In the genomic region with DNA sequence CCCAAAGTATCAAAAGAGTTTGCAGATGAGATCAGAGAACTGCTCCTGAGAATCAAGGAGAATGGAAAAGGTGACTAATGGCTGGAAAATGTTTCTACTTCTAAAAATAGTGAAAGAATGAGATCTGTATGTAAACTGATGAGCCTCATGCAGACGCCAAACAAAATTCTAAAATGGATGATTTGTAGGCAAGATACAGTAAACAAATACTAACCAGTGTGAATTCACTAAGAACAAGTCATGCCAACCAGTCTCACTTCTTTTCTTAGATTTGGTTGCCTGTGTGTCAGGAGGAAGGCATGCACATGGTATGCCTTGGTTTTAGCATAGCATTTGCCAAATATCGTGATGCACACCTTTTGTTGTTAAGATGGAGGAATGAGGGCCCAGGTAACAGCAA, we compare ENCODE assay signal across 13 cellular contexts.
DNase-seq lines count a peak whose midpoint lies in the region; ATAC-seq, FAIRE-seq and TF ChIP-seq lines count a peak whose summit lies in the region.
"Had no signal": no experiment of that assay in that cellular context is flagged by ENCODE, and none has a peak within 500 bp of the region (broad histone marks: within the 10 kb centered on the region; RNA-seq: fewer than 3 reads in every experiment).

No MANE protein-coding gene starts in this region.

- peaks cover 4% of the 10 kb centered on the region; the same call in 1 of the 3 replicates for H3K4me1 Mint-ChIP-seq in GM23338

- H3K4me3 ChIP-seq in PC-9 (no peak overlapping the region), GM23338 (no peak overlapping the region)

- H3K27me3 Mint-ChIP-seq in GM23338 (ENCODE audit: insufficient read depth, low read depth, poor library complexity): no peaks in the 10 kb centered on the region

- H3K36me3 Mint-ChIP-seq in GM23338 (ENCODE audit: low read depth): no peaks in the 10 kb centered on the region

- TF ChIP-seq CTCF in PC-9 (conservative IDR thresholded peaks at IDR 0.05) (no peak), D721Med (IDR thresholded peaks at IDR 0.05; ENCODE audit: insufficient read depth, missing control alignments) (no peak), GM23338 (conservative IDR thresholded peaks at IDR 0.05; ENCODE audit: low read depth in 2 of 2) (no peak)

- H3K27ac Mint-ChIP-seq in GM23338: no peak overlapping the region

- DNase-seq in EH (ENCODE audit: low read depth): peak; percentile 94
- peak; percentile 64 to 88 for DNase-seq in PC-9
- peak; percentile 82 for DNase-seq in dedifferentiated amniotic fluid mesenchymal stem cell (ENCODE audit: extremely low spot score)
- peak; percentile 91 for DNase-seq in non-pigmented ciliary epithelial cell (ENCODE audit: low read depth)
- DNase-seq in D721Med (ENCODE audit: insufficient read length, low spot score): no peak
- DNase-seq in GM23338 (ENCODE audit: low spot score): no peak
- no peak for DNase-seq in T-helper 1 cell
- DNase-seq: activated effector memory CD4-positive, alpha-beta T cell treated with anti-CD3 and anti-CD28 coated beads, Interleukin-2, amount 50 U/mL, for 16 hours; kidney; NCI-H1694; nucleus accumbens had no signal

- H3K9me2 ChIP-seq in PC-9 (ENCODE audit: insufficient read depth) (no peaks in the 10 kb centered on the region), GM23338 (ENCODE audit: insufficient read depth) (no peaks in the 10 kb centered on the region)

- H3K27ac ChIP-seq in PC-9 (peak overlapping the region; percentile 67), GM23338 (ENCODE audit: low read depth) (no peak overlapping the region)
- H3K27ac ChIP-seq: HL-60 had no signal

- H4K20me1 ChIP-seq in PC-9 (ENCODE audit: insufficient read depth): no peaks in the 10 kb centered on the region
- H4K20me1 ChIP-seq in GM23338 (replicated peaks; ENCODE audit: insufficient read depth): no peaks in the 10 kb centered on the region

- no peak overlapping the region for H3K4me3 Mint-ChIP-seq in GM23338

- CTCF ChIA-PET in PC-9 (lab: Charles Lee): no interaction called here

- peaks cover 52% of the 10 kb centered on the region for H3K4me1 ChIP-seq in PC-9 (replicated peaks; ENCODE audit: insufficient read depth)
- no peaks in the 10 kb centered on the region for H3K4me1 ChIP-seq in GM23338 (ENCODE audit: insufficient read depth)

- peaks cover 23% of the 10 kb centered on the region; the same call in 1 of the 2 replicates for H3F3A ChIP-seq in PC-9 (ENCODE audit: insufficient read depth, low read depth)
- no peaks in the 10 kb centered on the region for H3F3A ChIP-seq in GM23338 (replicated peaks; ENCODE audit: low read depth)

- FAIRE-seq in D721Med (lab: Jason Lieb, UNC): no peak
- FAIRE-seq: kidney had no signal

- no TSS peak for BruUV-seq in PC-9 (replicated peaks; lab: Mats Ljungman, UMichigan)

- H3K9me3 Mint-ChIP-seq in GM23338: no peaks in the 10 kb centered on the region

- H3K36me3 ChIP-seq in PC-9 (ENCODE audit: low read depth) (no peaks in the 10 kb centered on the region; the same call in 1 of the 2 replicates), GM23338 (ENCODE audit: insufficient read depth) (no peaks in the 10 kb centered on the region)

- peak overlapping the region; percentile 25 for H3K4me2 ChIP-seq in PC-9
- no peak overlapping the region for H3K4me2 ChIP-seq in GM23338

- ATAC-seq in GM23338 (no peak), HG03469 (IDR thresholded peaks at IDR 0.05; ENCODE audit: unreplicated experiment) (no peak)

- H3K27me3 ChIP-seq in PC-9 (ENCODE audit: insufficient read depth, low read depth): no peaks in the 10 kb centered on the region
- H3K27me3 ChIP-seq in GM23338 (ENCODE audit: insufficient read depth): no peaks in the 10 kb centered on the region

- intact Hi-C loops in PC-9 (cut with micrococcal nuclease; ENCODE audit: unreplicated experiment): loop anchor here (5.0 to 10.0 kb wide), 5 partner anchors 425 to 1755 kb away; partner anchors contain the start of genes KMT2E, LAMB1 and PNPLA8

- POLR2A ChIA-PET in PC-9 (lab: Charles Lee; ENCODE audit: unreplicated experiment): interaction anchor here (0.6 to 1.0 kb wide), 2 partner anchors 18 to 956 kb away, joined by 4 to 6 read pairs; no protein-coding TSS in a partner anchor

- H3K79me2 ChIP-seq in PC-9 (ENCODE audit: low read depth): no peaks in the 10 kb centered on the region
- no peaks in the 10 kb centered on the region for H3K79me2 ChIP-seq in GM23338 (replicated peaks; ENCODE audit: insufficient read depth)

- H2AFZ ChIP-seq in PC-9: no peak overlapping the region
- no peak overlapping the region for H2AFZ ChIP-seq in GM23338

- peaks cover 14% of the 10 kb centered on the region for H3K9me3 ChIP-seq in PC-9 (ENCODE audit: insufficient read depth, low read depth)

TF ChIP-seq in GM23338, 12 proteins besides CTCF, POLR2A, EP300 and RAD21 (continues in another document):
- TF ChIP-seq ZNF462 (CRISPR knock-in tag; IDR thresholded peaks at IDR 0.05) (no peak), JUNB (IDR thresholded peaks at IDR 0.05; ENCODE audit: unreplicated experiment) (no peak), EZH2phosphoT487 (IDR thresholded peaks at IDR 0.05; ENCODE audit: unreplicated experiment) (no peak), ZNF114 (CRISPR knock-in tag; IDR thresholded peaks at IDR 0.05) (no peak), POLR2AphosphoS5 (IDR thresholded peaks at IDR 0.05; ENCODE audit: low read depth) (no peak), NANOG (IDR thresholded peaks at IDR 0.05; ENCODE audit: borderline replicate concordance) (no peak), CREB1 (CRISPR knock-in tag; IDR thresholded peaks at IDR 0.05; ENCODE audit: low read depth) (no peak), STAT1 (IDR thresholded peaks at IDR 0.05; ENCODE audit: unreplicated experiment) (no peak)
- TF ChIP-seq, protein P1, sequence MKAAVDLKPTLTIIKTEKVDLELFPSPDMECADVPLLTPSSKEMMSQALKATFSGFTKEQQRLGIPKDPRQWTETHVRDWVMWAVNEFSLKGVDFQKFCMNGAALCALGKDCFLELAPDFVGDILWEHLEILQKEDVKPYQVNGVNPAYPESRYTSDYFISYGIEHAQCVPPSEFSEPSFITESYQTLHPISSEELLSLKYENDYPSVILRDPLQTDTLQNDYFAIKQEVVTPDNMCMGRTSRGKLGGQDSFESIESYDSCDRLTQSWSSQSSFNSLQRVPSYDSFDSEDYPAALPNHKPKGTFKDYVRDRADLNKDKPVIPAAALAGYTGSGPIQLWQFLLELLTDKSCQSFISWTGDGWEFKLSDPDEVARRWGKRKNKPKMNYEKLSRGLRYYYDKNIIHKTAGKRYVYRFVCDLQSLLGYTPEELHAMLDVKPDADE (IDR thresholded peaks at IDR 0.05): no peak

Comparison
In these comparisons a context has a peak if more than half of its experiments do, and no peak if none do; other contexts are left out.
1. DNase-seq: peak in EH (single experiment), PC-9 (2 of 2), dedifferentiated amniotic fluid mesenchymal stem cell (single experiment) and non-pigmented ciliary epithelial cell (single experiment); none in D721Med (single experiment), GM23338 (single experiment) and T-helper 1 cell (0 of 5).